In the genomic region with DNA sequence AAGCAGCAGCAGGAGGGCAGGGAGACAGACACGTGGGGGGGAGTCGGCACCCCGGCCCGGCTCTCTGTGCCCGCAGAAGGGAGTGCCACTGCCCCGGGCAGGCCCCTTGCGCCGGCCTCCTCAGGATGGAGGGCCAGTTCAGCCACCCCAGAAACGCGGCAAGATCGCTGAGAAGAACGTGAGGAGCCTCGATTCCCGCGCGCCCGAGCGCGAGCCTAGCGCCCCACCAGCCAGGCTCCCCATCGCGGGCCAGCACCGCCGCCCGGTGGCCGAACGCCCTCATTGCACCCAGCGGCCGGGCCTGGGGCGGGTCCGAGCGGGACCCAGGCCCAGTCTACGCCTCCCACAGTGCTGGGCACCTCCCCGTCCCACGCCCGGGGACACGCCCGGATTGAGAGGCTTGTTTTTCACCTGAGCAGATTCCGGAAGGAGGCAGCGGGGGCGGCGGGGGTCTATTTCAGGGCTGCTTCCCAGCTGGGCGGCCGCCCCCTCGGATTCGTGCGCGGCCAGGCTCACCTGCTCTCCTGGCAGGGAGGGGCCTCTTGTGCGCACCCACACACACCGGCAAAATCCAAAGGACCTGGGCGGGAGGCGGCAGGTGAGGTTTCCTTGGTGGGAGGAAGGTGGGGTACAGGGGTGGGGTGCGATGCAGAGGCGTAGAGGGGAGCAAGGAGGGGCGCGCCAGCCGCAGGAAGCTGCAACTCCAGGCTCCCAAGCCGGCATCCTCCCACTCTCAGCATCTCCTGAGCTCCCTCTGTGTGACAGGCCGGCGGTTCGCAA, we compare ENCODE assay signal across 8 cellular contexts. TPM values are rescaled to one million over a fixed set of nuclear protein-coding genes. Genes with fewer than 3 reads are reported as not detected.
DNase-seq lines count a peak whose midpoint lies in the region; ATAC-seq, FAIRE-seq and TF ChIP-seq lines count a peak whose summit lies in the region.

No MANE protein-coding gene starts in this region.

- 0 out of 3 replicates have a peak overlapping the region, but pooled peaks have one; percentile 30 for H3K4me3 ChIP-seq in A549
- peak overlapping the region; percentile 15 to 44 (median 24) for H3K4me3 ChIP-seq in esophagus muscularis mucosa

- intact Hi-C loops in esophagus muscularis mucosa (cut with DNase I) = loop anchor here (5.0 kb wide), 2 partner anchors 388 to 413 kb away; no protein-coding TSS in a partner anchor

- TF ChIP-seq RAD21 in A549 (conservative IDR thresholded peaks at IDR 0.05 in 1 of 2, IDR thresholded peaks at IDR 0.05 in 1 of 2) = peak; percentile 86 to 95

- FAIRE-seq in A549 (lab: Jason Lieb, UNC) (no peak), GM12891 (lab: Jason Lieb, UNC) (peak; percentile 82)

- CTCF ChIA-PET in A549 (lab: Yijun Ruan, JAX) = interaction anchor here (0.6 to 7.3 kb wide), 46 partner anchors 8 to 565 kb away, joined by 3 to 100 read pairs (median 4); a partner anchor contains a TSS

- TF ChIP-seq EP300 in A549 (IDR thresholded peaks at IDR 0.05) (no peak), esophagus muscularis mucosa (IDR thresholded peaks at IDR 0.05) (no peak)

- H3K4me2 ChIP-seq in A549 = peak overlapping the region; percentile 90

- TF ChIP-seq POLR2A in A549 (IDR thresholded peaks at IDR 0.05; ENCODE audit: low read length) = no peak
- no peak for TF ChIP-seq POLR2A in GM12891 (IDR thresholded peaks at IDR 0.05; ENCODE audit: low read depth, low read length)
- no peak for TF ChIP-seq POLR2A in esophagus muscularis mucosa (IDR thresholded peaks at IDR 0.05; ENCODE audit: low read depth)

- DNase-seq in A549 (ENCODE audit: low read depth in 1 of 2, low spot score in 1 of 2) = peak; percentile 22 to 62
- peak; percentile 95 for DNase-seq in GM12891 (ENCODE audit: insufficient read length, low spot score)
- peak; percentile 81 for DNase-seq in NCI-H82 (lab: John Stamatoyannopoulos, UW)
- peak; percentile 65 for DNase-seq in activated T-cell treated with anti-CD3 and anti-CD28 coated beads for 4 hours
- no peak for DNase-seq in esophagus muscularis mucosa (ENCODE audit: extremely low spot score)
- peak; percentile 69 to 70 for DNase-seq in stimulated activated naive CD8-positive, alpha-beta T cell treated with anti-CD3 and anti-CD28 coated beads, Interleukin-15, amount 100 ng/mL, for 72 hours
- no peak for DNase-seq in KG1 (lab: John Stamatoyannopoulos, UW)

- H3K27ac Mint-ChIP-seq in nephron = no peak overlapping the region
- H3K27ac Mint-ChIP-seq in stimulated activated naive CD8-positive, alpha-beta T cell treated with anti-CD3 and anti-CD28 coated beads, Interleukin-15, amount 100 ng/mL, for 72 hours = no peak overlapping the region

- H3K4me3 Mint-ChIP-seq in nephron = peak overlapping the region in 2 of 3 experiments; percentile 60 to 67
- peak overlapping the region; percentile 49 to 70 for H3K4me3 Mint-ChIP-seq in stimulated activated naive CD8-positive, alpha-beta T cell treated with anti-CD3 and anti-CD28 coated beads, Interleukin-15, amount 100 ng/mL, for 72 hours

- H3K9me3 ChIP-seq in A549 (peaks cover 13% of the 10 kb centered on the region; the same call in 2 of the 3 replicates), esophagus muscularis mucosa (peaks cover 0 to 19% (median 12%) of the 10 kb centered on the region in 4 donors)

- H3K9me3 Mint-ChIP-seq in nephron = peaks cover 14% of the 10 kb centered on the region
- peaks cover 0 to 5% of the 10 kb centered on the region in 2 donors for H3K9me3 Mint-ChIP-seq in stimulated activated naive CD8-positive, alpha-beta T cell treated with anti-CD3 and anti-CD28 coated beads, Interleukin-15, amount 100 ng/mL, for 72 hours

- TF ChIP-seq CTCF in A549 (IDR thresholded peaks at IDR 0.05) = peak; percentile 83
- TF ChIP-seq CTCF in esophagus muscularis mucosa (IDR thresholded peaks at IDR 0.05) = peak; percentile 90 to 98 (median 95)
- TF ChIP-seq CTCF in nephron (IDR thresholded peaks at IDR 0.05; ENCODE audit: unreplicated experiment in 3 of 3) = peak; percentile 99 to 100 (median 100)

- H3K27ac ChIP-seq in A549 (peak overlapping the region; percentile 57 to 76; a peak in 3 of 6 replicates), esophagus muscularis mucosa (replicated peaks in 1 of 4) (no peak overlapping the region)

- POLR2A ChIA-PET in A549 (lab: Yijun Ruan, JAX) = no interaction called here

- ATAC-seq in A549 = peak; percentile 57 to 91
- ATAC-seq in stimulated activated naive CD8-positive, alpha-beta T cell treated with anti-CD3 and anti-CD28 coated beads, Interleukin-15, amount 100 ng/mL, for 72 hours = peak; percentile 84

- H3K27me3 Mint-ChIP-seq in nephron (ENCODE audit: low read depth) = peaks cover 72% of the 10 kb centered on the region
- H3K27me3 Mint-ChIP-seq in stimulated activated naive CD8-positive, alpha-beta T cell treated with anti-CD3 and anti-CD28 coated beads, Interleukin-15, amount 100 ng/mL, for 72 hours = peaks cover 49% of the 10 kb centered on the region

- 41% methylated on average over 14 of the region's 61 CpGs for WGBS in A549 (ENCODE audit: missing lambda C conversion rate)
- WGBS in esophagus muscularis mucosa = 10% methylated on average over 51 of the region's 61 CpGs

- no peaks in the 10 kb centered on the region for H3K36me3 Mint-ChIP-seq in nephron (ENCODE audit: low read depth)

- H3K4me1 Mint-ChIP-seq in nephron = peaks cover 27% of the 10 kb centered on the region
- peaks cover 9% of the 10 kb centered on the region for H3K4me1 Mint-ChIP-seq in stimulated activated naive CD8-positive, alpha-beta T cell treated with anti-CD3 and anti-CD28 coated beads, Interleukin-15, amount 100 ng/mL, for 72 hours

- H3K27me3 ChIP-seq in esophagus muscularis mucosa = peaks cover 4 to 81% (median 21%) of the 10 kb centered on the region in 4 donors

- no peaks in the 10 kb centered on the region for H3K4me1 ChIP-seq in A549
- H3K4me1 ChIP-seq in esophagus muscularis mucosa = peaks cover 5 to 10% (median 8%) of the 10 kb centered on the region in 4 donors

- no peaks in the 10 kb centered on the region for H3K36me3 ChIP-seq in esophagus muscularis mucosa

TF ChIP-seq in A549, 52 proteins besides CTCF, POLR2A, EP300 and RAD21 (continues in another document):
- TF ChIP-seq RARB (CRISPR knock-in tag; IDR thresholded peaks at IDR 0.05) (no peak), HOXB5 (CRISPR knock-in tag; IDR thresholded peaks at IDR 0.05) (no peak), BHLHE40 (IDR thresholded peaks at IDR 0.05; ENCODE audit: low read depth, low read length) (no peak), TFCP2L1 (CRISPR knock-in tag; IDR thresholded peaks at IDR 0.05) (no peak), HDAC2 (IDR thresholded peaks at IDR 0.05) (no peak), ZSCAN20 (CRISPR knock-in tag; IDR thresholded peaks at IDR 0.05) (no peak), CHD2 (IDR thresholded peaks at IDR 0.05; ENCODE audit: low read length, partially characterized antibody) (no peak), EHMT2 (IDR thresholded peaks at IDR 0.05; ENCODE audit: low read depth) (no peak), CBX2 (IDR thresholded peaks at IDR 0.05; ENCODE audit: borderline replicate concordance, low read depth) (no peak), ZNF302 (CRISPR knock-in tag; IDR thresholded peaks at IDR 0.05) (no peak), MYC (IDR thresholded peaks at IDR 0.05; ENCODE audit: borderline replicate concordance, low read length) (no peak), EHF (CRISPR knock-in tag; IDR thresholded peaks at IDR 0.05) (no peak), ZFP36 (IDR thresholded peaks at IDR 0.05; ENCODE audit: borderline replicate concordance, partially characterized antibody) (no peak)
- TF ChIP-seq, protein P1, sequence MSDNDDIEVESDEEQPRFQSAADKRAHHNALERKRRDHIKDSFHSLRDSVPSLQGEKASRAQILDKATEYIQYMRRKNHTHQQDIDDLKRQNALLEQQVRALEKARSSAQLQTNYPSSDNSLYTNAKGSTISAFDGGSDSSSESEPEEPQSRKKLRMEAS (IDR thresholded peaks at IDR 0.05) = peak; percentile 72

TF ChIP-seq in GM12891, 5 proteins besides CTCF, POLR2A, EP300 and RAD21:
- TF ChIP-seq POLR2AphosphoS5 (IDR thresholded peaks at IDR 0.05; ENCODE audit: low read depth, low read length) (no peak), POU2F2 (IDR thresholded peaks at IDR 0.05; ENCODE audit: low read depth, low read length) (no peak), PAX5 (IDR thresholded peaks at IDR 0.05; ENCODE audit: insufficient read depth, low read length, severe bottlenecking) (no peak), TAF1 (IDR thresholded peaks at IDR 0.05; ENCODE audit: low read depth, low read length) (no peak), SPI1 (IDR thresholded peaks at IDR 0.05; ENCODE audit: low read depth, low read length) (no peak)

RNA-seq across cellular contexts. Expression of a gene that starts 9.0 kb away (rescaled TPM):
- polyA plus RNA-seq in A549 (2011; rRNA removed) (0.03 and 0.05 TPM in 2 replicates), A549 (2017; fragmentation: RNase III; extraction: RNeasy Plus Mini Kit Qiagen cat#74134 plus additional on column Dnase treatment) (0.05 to 0.13 TPM (median 0.07 TPM) in 3 replicates)
- 0.03 TPM in 2 replicates for polyA plus RNA-seq in A549 (2012; cell fraction: cytosol; rRNA removed)
- 0.18 and 0.21 TPM in 2 replicates for polyA plus RNA-seq in A549 (2012; cell fraction: nucleus; rRNA removed)
- 0.05 and 0.08 TPM in 2 replicates for polyA minus RNA-seq in A549 (2011; rRNA and poly(A)+ RNA removed)
- polyA plus RNA-seq in GM12891 (2012; ENCODE audit: low read depth, missing spikeins) = 0.09 TPM
- total RNA-seq in esophagus muscularis mucosa = not detected

Comparison
In these comparisons a context has a peak if more than half of its experiments do, and no peak if none do; other contexts are left out.
1. DNase-seq: peak in A549 (2 of 2), GM12891 (single experiment), NCI-H82 (single experiment), activated T-cell treated with anti-CD3 and anti-CD28 coated beads for 4 hours (single experiment) and stimulated activated naive CD8-positive, alpha-beta T cell treated with anti-CD3 and anti-CD28 coated beads, Interleukin-15, amount 100 ng/mL, for 72 hours (2 of 2); none in esophagus muscularis mucosa (single experiment) and KG1 (single experiment).
2. H3K27ac ChIP-seq: peak in A549 (2 of 2); none in esophagus muscularis mucosa (0 of 4).
3. Peak in every context shown above with its lines, with median percentiles within 50 percentile points of each other: CTCF ChIP-seq.